Comparison of ENCODE assay signal across 1 cellular context in the genomic region with DNA sequence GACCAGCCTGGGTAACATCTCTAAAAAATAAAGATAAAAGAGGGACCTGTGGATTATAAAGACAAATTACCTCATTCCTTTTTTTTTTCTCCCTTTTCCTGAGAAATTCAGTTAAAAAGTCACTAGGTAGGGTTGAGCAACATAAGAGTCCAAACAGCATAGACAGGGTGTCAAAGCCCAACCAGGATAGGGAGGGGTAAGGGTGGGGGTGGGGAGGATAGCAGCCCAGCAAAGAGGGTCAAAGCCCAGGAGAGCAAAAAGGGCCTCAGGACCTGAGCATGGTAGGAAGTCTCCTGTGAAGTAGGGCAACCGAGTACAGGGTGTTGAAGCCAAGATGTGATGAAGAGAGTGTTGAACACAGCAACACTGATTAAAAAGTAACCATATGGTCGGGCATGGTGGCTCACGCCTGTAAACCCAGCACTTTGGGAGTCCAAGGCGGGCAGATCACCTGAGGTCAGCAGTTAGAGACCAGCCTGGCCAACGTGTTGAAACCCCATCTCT.
TF ChIP-seq lines count a peak whose summit lies in the region.

No MANE protein-coding gene starts in this region.

TF ChIP-seq in H1, 55 proteins besides CTCF, POLR2A, EP300 and RAD21:
- TF ChIP-seq, protein P1, sequence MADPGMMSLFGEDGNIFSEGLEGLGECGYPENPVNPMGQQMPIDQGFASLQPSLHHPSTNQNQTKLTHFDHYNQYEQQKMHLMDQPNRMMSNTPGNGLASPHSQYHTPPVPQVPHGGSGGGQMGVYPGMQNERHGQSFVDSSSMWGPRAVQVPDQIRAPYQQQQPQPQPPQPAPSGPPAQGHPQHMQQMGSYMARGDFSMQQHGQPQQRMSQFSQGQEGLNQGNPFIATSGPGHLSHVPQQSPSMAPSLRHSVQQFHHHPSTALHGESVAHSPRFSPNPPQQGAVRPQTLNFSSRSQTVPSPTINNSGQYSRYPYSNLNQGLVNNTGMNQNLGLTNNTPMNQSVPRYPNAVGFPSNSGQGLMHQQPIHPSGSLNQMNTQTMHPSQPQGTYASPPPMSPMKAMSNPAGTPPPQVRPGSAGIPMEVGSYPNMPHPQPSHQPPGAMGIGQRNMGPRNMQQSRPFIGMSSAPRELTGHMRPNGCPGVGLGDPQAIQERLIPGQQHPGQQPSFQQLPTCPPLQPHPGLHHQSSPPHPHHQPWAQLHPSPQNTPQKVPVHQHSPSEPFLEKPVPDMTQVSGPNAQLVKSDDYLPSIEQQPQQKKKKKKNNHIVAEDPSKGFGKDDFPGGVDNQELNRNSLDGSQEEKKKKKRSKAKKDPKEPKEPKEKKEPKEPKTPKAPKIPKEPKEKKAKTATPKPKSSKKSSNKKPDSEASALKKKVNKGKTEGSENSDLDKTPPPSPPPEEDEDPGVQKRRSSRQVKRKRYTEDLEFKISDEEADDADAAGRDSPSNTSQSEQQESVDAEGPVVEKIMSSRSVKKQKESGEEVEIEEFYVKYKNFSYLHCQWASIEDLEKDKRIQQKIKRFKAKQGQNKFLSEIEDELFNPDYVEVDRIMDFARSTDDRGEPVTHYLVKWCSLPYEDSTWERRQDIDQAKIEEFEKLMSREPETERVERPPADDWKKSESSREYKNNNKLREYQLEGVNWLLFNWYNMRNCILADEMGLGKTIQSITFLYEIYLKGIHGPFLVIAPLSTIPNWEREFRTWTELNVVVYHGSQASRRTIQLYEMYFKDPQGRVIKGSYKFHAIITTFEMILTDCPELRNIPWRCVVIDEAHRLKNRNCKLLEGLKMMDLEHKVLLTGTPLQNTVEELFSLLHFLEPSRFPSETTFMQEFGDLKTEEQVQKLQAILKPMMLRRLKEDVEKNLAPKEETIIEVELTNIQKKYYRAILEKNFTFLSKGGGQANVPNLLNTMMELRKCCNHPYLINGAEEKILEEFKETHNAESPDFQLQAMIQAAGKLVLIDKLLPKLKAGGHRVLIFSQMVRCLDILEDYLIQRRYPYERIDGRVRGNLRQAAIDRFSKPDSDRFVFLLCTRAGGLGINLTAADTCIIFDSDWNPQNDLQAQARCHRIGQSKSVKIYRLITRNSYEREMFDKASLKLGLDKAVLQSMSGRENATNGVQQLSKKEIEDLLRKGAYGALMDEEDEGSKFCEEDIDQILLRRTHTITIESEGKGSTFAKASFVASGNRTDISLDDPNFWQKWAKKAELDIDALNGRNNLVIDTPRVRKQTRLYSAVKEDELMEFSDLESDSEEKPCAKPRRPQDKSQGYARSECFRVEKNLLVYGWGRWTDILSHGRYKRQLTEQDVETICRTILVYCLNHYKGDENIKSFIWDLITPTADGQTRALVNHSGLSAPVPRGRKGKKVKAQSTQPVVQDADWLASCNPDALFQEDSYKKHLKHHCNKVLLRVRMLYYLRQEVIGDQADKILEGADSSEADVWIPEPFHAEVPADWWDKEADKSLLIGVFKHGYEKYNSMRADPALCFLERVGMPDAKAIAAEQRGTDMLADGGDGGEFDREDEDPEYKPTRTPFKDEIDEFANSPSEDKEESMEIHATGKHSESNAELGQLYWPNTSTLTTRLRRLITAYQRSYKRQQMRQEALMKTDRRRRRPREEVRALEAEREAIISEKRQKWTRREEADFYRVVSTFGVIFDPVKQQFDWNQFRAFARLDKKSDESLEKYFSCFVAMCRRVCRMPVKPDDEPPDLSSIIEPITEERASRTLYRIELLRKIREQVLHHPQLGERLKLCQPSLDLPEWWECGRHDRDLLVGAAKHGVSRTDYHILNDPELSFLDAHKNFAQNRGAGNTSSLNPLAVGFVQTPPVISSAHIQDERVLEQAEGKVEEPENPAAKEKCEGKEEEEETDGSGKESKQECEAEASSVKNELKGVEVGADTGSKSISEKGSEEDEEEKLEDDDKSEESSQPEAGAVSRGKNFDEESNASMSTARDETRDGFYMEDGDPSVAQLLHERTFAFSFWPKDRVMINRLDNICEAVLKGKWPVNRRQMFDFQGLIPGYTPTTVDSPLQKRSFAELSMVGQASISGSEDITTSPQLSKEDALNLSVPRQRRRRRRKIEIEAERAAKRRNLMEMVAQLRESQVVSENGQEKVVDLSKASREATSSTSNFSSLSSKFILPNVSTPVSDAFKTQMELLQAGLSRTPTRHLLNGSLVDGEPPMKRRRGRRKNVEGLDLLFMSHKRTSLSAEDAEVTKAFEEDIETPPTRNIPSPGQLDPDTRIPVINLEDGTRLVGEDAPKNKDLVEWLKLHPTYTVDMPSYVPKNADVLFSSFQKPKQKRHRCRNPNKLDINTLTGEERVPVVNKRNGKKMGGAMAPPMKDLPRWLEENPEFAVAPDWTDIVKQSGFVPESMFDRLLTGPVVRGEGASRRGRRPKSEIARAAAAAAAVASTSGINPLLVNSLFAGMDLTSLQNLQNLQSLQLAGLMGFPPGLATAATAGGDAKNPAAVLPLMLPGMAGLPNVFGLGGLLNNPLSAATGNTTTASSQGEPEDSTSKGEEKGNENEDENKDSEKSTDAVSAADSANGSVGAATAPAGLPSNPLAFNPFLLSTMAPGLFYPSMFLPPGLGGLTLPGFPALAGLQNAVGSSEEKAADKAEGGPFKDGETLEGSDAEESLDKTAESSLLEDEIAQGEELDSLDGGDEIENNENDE (IDR thresholded peaks at IDR 0.05; ENCODE audit: insufficient replicate concordance, low read length), result no peak
- TF ChIP-seq, protein P2, sequence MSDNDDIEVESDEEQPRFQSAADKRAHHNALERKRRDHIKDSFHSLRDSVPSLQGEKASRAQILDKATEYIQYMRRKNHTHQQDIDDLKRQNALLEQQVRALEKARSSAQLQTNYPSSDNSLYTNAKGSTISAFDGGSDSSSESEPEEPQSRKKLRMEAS (IDR thresholded peaks at IDR 0.05), result no peak
- TF ChIP-seq YY1 (IDR thresholded peaks at IDR 0.05; ENCODE audit: low read depth, low read length) (no peak), CBX8 (IDR thresholded peaks at IDR 0.05; ENCODE audit: borderline replicate concordance, low read depth, low read length) (no peak), USF2 (IDR thresholded peaks at IDR 0.05; ENCODE audit: low read length) (no peak), SUZ12 (IDR thresholded peaks at IDR 0.05; ENCODE audit: low read length) (no peak), RNF2 (IDR thresholded peaks at IDR 0.05; ENCODE audit: borderline replicate concordance, low read depth, low read length, missing control alignments, poor library complexity, severe bottlenecking) (no peak), MAFK (IDR thresholded peaks at IDR 0.05; ENCODE audit: low read depth, low read length) (no peak), CREB1 (IDR thresholded peaks at IDR 0.05) (no peak), SAP30 (IDR thresholded peaks at IDR 0.05; ENCODE audit: insufficient read depth, insufficient replicate concordance, low read length) (no peak), SIN3A (conservative IDR thresholded peaks at IDR 0.05 in 1 of 2, IDR thresholded peaks at IDR 0.05 in 1 of 2; ENCODE audit: low read depth in 1 of 2, low read length in 2 of 2) (no peak), BRCA1 (IDR thresholded peaks at IDR 0.05; ENCODE audit: low read depth, low read length) (no peak)
